Comparison of ENCODE assay signal across 9 cellular contexts in genomic region chr22:17777005-17777716, GRCh38. TPM values are rescaled to one million over a fixed set of nuclear protein-coding genes. Genes with fewer than 3 reads are reported as not detected.
DNase-seq lines count a peak whose midpoint lies in the region; ATAC-seq and TF ChIP-seq lines count a peak whose summit lies in the region.
"Had no signal": no experiment of that assay in that cellular context is flagged by ENCODE, and none has a peak within 500 bp of the region (broad histone marks: within the 10 kb centered on the region; RNA-seq: fewer than 3 reads in every experiment).

No MANE protein-coding gene starts in this region.

- H3K27me3 ChIP-seq in thyroid gland: no peaks in the 10 kb centered on the region
- no peaks in the 10 kb centered on the region for H3K27me3 ChIP-seq in WERI-Rb-1 (ENCODE audit: insufficient read depth, low read depth, severe bottlenecking)

- peaks cover 3% of the 10 kb centered on the region for H3K36me3 Mint-ChIP-seq in memory B cell

- ATAC-seq in memory B cell (ENCODE audit: low read depth): peak; percentile 61

- no peak for TF ChIP-seq CTCF in thyroid gland (IDR thresholded peaks at IDR 0.05)
- TF ChIP-seq CTCF in WERI-Rb-1 (IDR thresholded peaks at IDR 0.05; ENCODE audit: low read depth, low read length): no peak

- no peak overlapping the region for H3K4me3 ChIP-seq in thyroid gland (replicated peaks in 1 of 3)
- no peak overlapping the region for H3K4me3 ChIP-seq in WERI-Rb-1 (ENCODE audit: low read depth, low read length)

- H3K4me1 Mint-ChIP-seq in memory B cell: peaks cover 59% of the 10 kb centered on the region

- no peak for TF ChIP-seq POLR2A in thyroid gland (IDR thresholded peaks at IDR 0.05)

- H3K4me3 Mint-ChIP-seq in memory B cell: peak overlapping the region; percentile 99

- H3K27ac Mint-ChIP-seq in memory B cell: peak overlapping the region; percentile 99

- H3K36me3 ChIP-seq in thyroid gland: no peaks in the 10 kb centered on the region
- peaks cover 1% of the 10 kb centered on the region for H3K36me3 ChIP-seq in WERI-Rb-1

- peak overlapping the region; percentile 29 to 56 (median 46) for H3K27ac ChIP-seq in thyroid gland
- H3K27ac ChIP-seq in WERI-Rb-1: no peak overlapping the region

- H3K27me3 Mint-ChIP-seq in memory B cell: no peaks in the 10 kb centered on the region

- 66 to 73% methylated on average over 27 of the region's 27 CpGs for WGBS in thyroid gland, 2 donors

- H3K4me1 ChIP-seq in thyroid gland: peaks cover 14 to 34% of the 10 kb centered on the region in 2 donors

- H3K9me3 Mint-ChIP-seq in memory B cell: no peaks in the 10 kb centered on the region

- intact Hi-C loops in thyroid gland (cut with DNase I): no loop called here

- DNase-seq in GM19238 (ENCODE audit: insufficient read length, low spot score) (peak; percentile 85), NOMO-1 treated with DMSO at 0.1 percent for 48 hours (lab: John Stamatoyannopoulos, UW; ENCODE audit: unreplicated experiment) (peak; percentile 87), memory B cell (ENCODE audit: low spot score in 2 of 2) (peak; percentile 60 to 71), thyroid gland (peak in 1 of 2 donors; percentile 16), WERI-Rb-1 (no peak), hepatic stellate cell (ENCODE audit: low spot score) (no peak), inferior parietal cortex (ENCODE audit: extremely low spot score) (no peak)
- DNase-seq in activated T-cell treated with anti-CD3 and anti-CD28 coated beads, Interleukin-2, amount 50 U/mL, for 48 hours: peak; percentile 76 to 79
- DNase-seq: IMR-90 had no signal

- H3K9me3 ChIP-seq in thyroid gland: no peaks in the 10 kb centered on the region
- H3K9me3 ChIP-seq in WERI-Rb-1 (ENCODE audit: severe bottlenecking): no peaks in the 10 kb centered on the region

RNA-seq across cellular contexts. Expression of gene BID, which starts 2.9 kb away (rescaled TPM):
- total RNA-seq in thyroid gland: 10 to 100 TPM in 3 of 4 donors, 1 to 10 TPM in 1; 4.6 to 18.3 (median 14.9) TPM

Comparison
In these comparisons a context has a peak if more than half of its experiments do, and no peak if none do; other contexts are left out.
1. DNase-seq: peak in GM19238 (single experiment), NOMO-1 treated with DMSO at 0.1 percent for 48 hours (single experiment), activated T-cell treated with anti-CD3 and anti-CD28 coated beads, Interleukin-2, amount 50 U/mL, for 48 hours (2 of 2) and memory B cell (2 of 2); none in WERI-Rb-1 (single experiment), hepatic stellate cell (single experiment) and inferior parietal cortex (single experiment).